In genomic region chr14:102344084-102344483, GRCh38 we compare ENCODE assay signal across 19 cellular contexts. TPM values are rescaled to one million over a fixed set of nuclear protein-coding genes. Genes with fewer than 3 reads are reported as not detected.
A peak's percentile ranks its signal among the peaks of the same experiment; 100 is the strongest.
DNase-seq lines count a peak whose midpoint lies in the region; ATAC-seq, FAIRE-seq and TF ChIP-seq lines count a peak whose summit lies in the region.
"Had no signal": no experiment of that assay in that cellular context is flagged by ENCODE, and none has a peak within 500 bp of the region (broad histone marks: within the 10 kb centered on the region; RNA-seq: fewer than 3 reads in every experiment).

No MANE protein-coding gene starts in this region.

- BruUV-seq in HepG2 (replicated peaks; lab: Mats Ljungman, UMichigan): no TSS peak

- H3K23ac ChIP-seq in mesenchymal stem cell (ENCODE audit: low read length in 2 of 2): no peak overlapping the region

- TF ChIP-seq POLR2A in HepG2 (IDR thresholded peaks at IDR 0.05; ENCODE audit: insufficient read depth in 1 of 2, low read depth in 2 of 2, low read length in 2 of 2) (no peak), right lobe of liver (IDR thresholded peaks at IDR 0.05) (no peak), breast epithelium (IDR thresholded peaks at IDR 0.05) (no peak)

- no peaks in the 10 kb centered on the region for H3K4me1 Mint-ChIP-seq in natural killer cell treated with Interleukin-12 subunit alpha and Interleukin-12 subunit beta and Interleukin-15 and Interleukin-18, amount 100 ng/mL, for 72 hours (ENCODE audit: low read depth in 2 of 2)
- H3K4me1 Mint-ChIP-seq: CD14-positive monocyte, IgD-negative memory B cell had no signal

- no peak overlapping the region for H3K27ac Mint-ChIP-seq in natural killer cell treated with Interleukin-12 subunit alpha and Interleukin-12 subunit beta and Interleukin-15 and Interleukin-18, amount 100 ng/mL, for 72 hours

- no peaks in the 10 kb centered on the region for H3K9me3 Mint-ChIP-seq in natural killer cell treated with Interleukin-12 subunit alpha and Interleukin-12 subunit beta and Interleukin-15 and Interleukin-18, amount 100 ng/mL, for 72 hours
- H3K9me3 Mint-ChIP-seq: IgD-negative memory B cell had no signal

- no peak overlapping the region for H2BK12ac ChIP-seq in mesenchymal stem cell (ENCODE audit: low read length in 2 of 2)

- no peaks in the 10 kb centered on the region for H3K79me2 ChIP-seq in HepG2 (ENCODE audit: insufficient read depth, low read length)

- no peak overlapping the region for H3K4me3 Mint-ChIP-seq in natural killer cell treated with Interleukin-12 subunit alpha and Interleukin-12 subunit beta and Interleukin-15 and Interleukin-18, amount 100 ng/mL, for 72 hours
- H3K4me3 Mint-ChIP-seq: CD14-positive monocyte; CD4-positive, alpha-beta memory T cell had no signal

- no peaks in the 10 kb centered on the region for H3K27me3 Mint-ChIP-seq in natural killer cell treated with Interleukin-12 subunit alpha and Interleukin-12 subunit beta and Interleukin-15 and Interleukin-18, amount 100 ng/mL, for 72 hours
- H3K27me3 Mint-ChIP-seq: CD4-positive, alpha-beta memory T cell; IgD-negative memory B cell had no signal

- ATAC-seq in HepG2: peak; percentile 65
- ATAC-seq in right lobe of liver: no peak
- no peak for ATAC-seq in mucosa of descending colon
- no peak for ATAC-seq in natural killer cell treated with Interleukin-12 subunit alpha and Interleukin-12 subunit beta and Interleukin-15 and Interleukin-18, amount 100 ng/mL, for 72 hours

- H4K91ac ChIP-seq in mesenchymal stem cell (ENCODE audit: low read length): no peak overlapping the region

- peak overlapping the region; percentile 28 for H4K8ac ChIP-seq in mesenchymal stem cell (ENCODE audit: low read length)

- H3K14ac ChIP-seq in mesenchymal stem cell (ENCODE audit: low read length in 2 of 2): no peak overlapping the region

- H3K4me2 ChIP-seq in HepG2 (ENCODE audit: low read depth, low read length): no peak overlapping the region
- no peak overlapping the region for H3K4me2 ChIP-seq in mesenchymal stem cell (ENCODE audit: low read length, poor library complexity, severe bottlenecking)
- H3K4me2 ChIP-seq: BLaER1 had no signal

- CTCF ChIA-PET in HepG2 (lab: Yijun Ruan, JAX; ENCODE audit: low intra/inter-chr PET ratio, low total read pairs): no interaction called here

- TF ChIP-seq CTCF in HepG2 (CRISPR knock-in tag; IDR thresholded peaks at IDR 0.05) (no peak), right lobe of liver (IDR thresholded peaks at IDR 0.05) (no peak), dorsolateral prefrontal cortex (IDR thresholded peaks at IDR 0.05 in 54 of 56, conservative IDR thresholded peaks at IDR 0.05 in 2 of 56; ENCODE audit: low read depth in 1 of 56, partially characterized antibody in 56 of 56) (peak in 6 of 56 donors; percentile 3 to 27 (median 6)), mucosa of descending colon (IDR thresholded peaks at IDR 0.05) (no peak), breast epithelium (IDR thresholded peaks at IDR 0.05) (no peak)

- H3K9me3 ChIP-seq in HepG2 (ENCODE audit: low read length) (no peaks in the 10 kb centered on the region), right lobe of liver (no peaks in the 10 kb centered on the region), mesenchymal stem cell (ENCODE audit: control insufficient read depth, low read length) (no peaks in the 10 kb centered on the region), mucosa of descending colon (no peaks in the 10 kb centered on the region), breast epithelium (no peaks in the 10 kb centered on the region)
- H3K9me3 ChIP-seq: BLaER1, HAP-1 had no signal

- no peak overlapping the region for H3K4ac ChIP-seq in mesenchymal stem cell (ENCODE audit: low read depth in 1 of 2, low read length in 2 of 2)

- H4K20me1 ChIP-seq in HepG2 (ENCODE audit: insufficient read depth, low read length): no peaks in the 10 kb centered on the region

- no peak overlapping the region for H2AK5ac ChIP-seq in mesenchymal stem cell (ENCODE audit: low read length, severe bottlenecking)

- H2AFZ ChIP-seq in HepG2 (ENCODE audit: low read length): no peak overlapping the region
- no peak overlapping the region for H2AFZ ChIP-seq in mesenchymal stem cell (ENCODE audit: low read depth, low read length)

- POLR2A ChIA-PET in HepG2 (lab: Yijun Ruan, JAX): no interaction called here

- H2BK120ac ChIP-seq in mesenchymal stem cell (ENCODE audit: low read depth, low read length): no peak overlapping the region

- no peak overlapping the region for H3K4me3 ChIP-seq in HepG2 (replicated peaks in 1 of 3; ENCODE audit: insufficient read depth in 1 of 3, low read depth in 2 of 3, low read length in 3 of 3)
- no peak overlapping the region for H3K4me3 ChIP-seq in right lobe of liver
- H3K4me3 ChIP-seq in dorsolateral prefrontal cortex: no peak overlapping the region
- no peak overlapping the region for H3K4me3 ChIP-seq in mesenchymal stem cell (ENCODE audit: insufficient read depth in 1 of 2, low read depth in 1 of 2, low read length in 2 of 2)
- H3K4me3 ChIP-seq in mucosa of descending colon: no peak overlapping the region
- H3K4me3 ChIP-seq in breast epithelium: no peak overlapping the region
- H3K4me3 ChIP-seq: BLaER1, HAP-1 had no signal

- H2BK5ac ChIP-seq in mesenchymal stem cell (ENCODE audit: low read depth, low read length, poor library complexity, severe bottlenecking): no peak overlapping the region

- 91% methylated on average over 3 of the region's 7 CpGs for WGBS in HepG2 (ENCODE audit: low lambda C conversion rate)
- WGBS in right lobe of liver (ENCODE audit: insufficient coverage, low coverage, low lambda C conversion rate, missing lambda C conversion rate): 67% methylated on average over 1 of the region's 7 CpGs
- WGBS in mesenchymal stem cell: 98% methylated on average over 6 of the region's 7 CpGs

- in situ Hi-C loops in HepG2 (cut with HindIII; ENCODE audit: extremely low pct_ligation_motif_present, low pct_unique_long_range_greater_than_20kb): no loop called here

- H3K18ac ChIP-seq in mesenchymal stem cell (ENCODE audit: low read depth in 1 of 2, low read length in 2 of 2): no peak overlapping the region

- peaks cover 8% of the 10 kb centered on the region for H3K36me3 Mint-ChIP-seq in natural killer cell treated with Interleukin-12 subunit alpha and Interleukin-12 subunit beta and Interleukin-15 and Interleukin-18, amount 100 ng/mL, for 72 hours

- intact Hi-C loops in HepG2 (cut with micrococcal nuclease; ENCODE audit: unreplicated experiment) (no loop called here), right lobe of liver (cut with DNase I) (no loop called here), dorsolateral prefrontal cortex (cut with DNase I) (loop anchor here in 1 of 2 donors (5.0 kb wide), 1 partner anchor 73 kb away; no protein-coding TSS in a partner anchor), mucosa of descending colon (cut with DNase I, micrococcal nuclease) (no loop called here), breast epithelium (cut with DNase I; ENCODE audit: low total_unique reads) (no loop called here)

- H3K79me1 ChIP-seq in mesenchymal stem cell (replicated peaks; ENCODE audit: low read length, poor library complexity, severe bottlenecking): peaks cover 3% of the 10 kb centered on the region

- peak overlapping the region; percentile 62 for H3K27ac ChIP-seq in HepG2 (ENCODE audit: extremely low read length, insufficient read depth, low read length)
- H3K27ac ChIP-seq in right lobe of liver: no peak overlapping the region
- H3K27ac ChIP-seq in dorsolateral prefrontal cortex: peak overlapping the region; percentile 80 to 100 (median 98)
- no peak overlapping the region for H3K27ac ChIP-seq in mesenchymal stem cell (ENCODE audit: low read length, poor library complexity, severe bottlenecking)
- peak overlapping the region; percentile 99 for H3K27ac ChIP-seq in temporal lobe (ENCODE audit: low read depth, low read length)
- H3K27ac ChIP-seq in breast epithelium: no peak overlapping the region
- H3K27ac ChIP-seq: 22Rv1, BLaER1 had no signal

- no peak for TF ChIP-seq EP300 in HepG2 (IDR thresholded peaks at IDR 0.05; ENCODE audit: low read depth in 2 of 2, low read length in 2 of 2)
- no peak for TF ChIP-seq EP300 in HepG2 (CRISPR knock-in tag; IDR thresholded peaks at IDR 0.05; ENCODE audit: borderline replicate concordance)

- H3K36me3 ChIP-seq in HepG2 (replicated peaks in 1 of 2; ENCODE audit: control insufficient read depth in 1 of 2, insufficient read depth in 2 of 2, low read length in 2 of 2): peaks cover 14 to 29% of the 10 kb centered on the region in 2 experiments
- peaks cover 0 to 36% (median 13%) of the 10 kb centered on the region in 4 donors for H3K36me3 ChIP-seq in right lobe of liver
- peaks cover 73 to 79% of the 10 kb centered on the region in 2 experiments for H3K36me3 ChIP-seq in mesenchymal stem cell (ENCODE audit: control insufficient read depth in 1 of 2, insufficient read depth in 2 of 2, low read depth in 1 of 2, low read length in 2 of 2)
- H3K36me3 ChIP-seq in mucosa of descending colon (ENCODE audit: low read depth): no peaks in the 10 kb centered on the region
- no peaks in the 10 kb centered on the region for H3K36me3 ChIP-seq in breast epithelium

- no peaks in the 10 kb centered on the region for H3K27me3 ChIP-seq in HepG2 (ENCODE audit: control insufficient read depth in 1 of 2, insufficient read depth in 2 of 2, low read length in 2 of 2)
- H3K27me3 ChIP-seq in right lobe of liver: no peaks in the 10 kb centered on the region
- no peaks in the 10 kb centered on the region for H3K27me3 ChIP-seq in dorsolateral prefrontal cortex
- no peaks in the 10 kb centered on the region for H3K27me3 ChIP-seq in mesenchymal stem cell (ENCODE audit: control insufficient read depth in 1 of 2, insufficient read depth in 1 of 2, low read length in 2 of 2)
- no peaks in the 10 kb centered on the region for H3K27me3 ChIP-seq in breast epithelium
- H3K27me3 ChIP-seq: BLaER1 had no signal

- peaks cover 17% of the 10 kb centered on the region for H3K4me1 ChIP-seq in HepG2 (ENCODE audit: insufficient read depth, low read length)
- no peaks in the 10 kb centered on the region for H3K4me1 ChIP-seq in right lobe of liver
- no peaks in the 10 kb centered on the region for H3K4me1 ChIP-seq in mesenchymal stem cell (ENCODE audit: control insufficient read depth, insufficient read depth, low read depth, low read length)
- no peaks in the 10 kb centered on the region for H3K4me1 ChIP-seq in mucosa of descending colon (ENCODE audit: low read depth)
- no peaks in the 10 kb centered on the region for H3K4me1 ChIP-seq in breast epithelium
- H3K4me1 ChIP-seq: BLaER1, HAP-1 had no signal

- no peak overlapping the region for H2BK15ac ChIP-seq in mesenchymal stem cell (ENCODE audit: low read depth, poor library complexity, severe bottlenecking)

- FAIRE-seq in HepG2 (lab: Jason Lieb, UNC): no peak
- FAIRE-seq: GM12892, GM18507 had no signal

- TF ChIP-seq RAD21 in HepG2 (CRISPR knock-in tag; IDR thresholded peaks at IDR 0.05): no peak

- DNase-seq in HepG2 (ENCODE audit: low spot score): no peak
- no peak for DNase-seq in right lobe of liver
- peak in 1 of 10 donors; percentile 37 for DNase-seq in dorsolateral prefrontal cortex
- no peak for DNase-seq in mesenchymal stem cell
- DNase-seq in mucosa of descending colon: no peak
- no peak for DNase-seq in breast epithelium (ENCODE audit: low spot score in 2 of 2)
- no peak for DNase-seq in natural killer cell treated with Interleukin-12 subunit alpha and Interleukin-12 subunit beta and Interleukin-15 and Interleukin-18, amount 100 ng/mL, for 72 hours (ENCODE audit: low spot score)
- DNase-seq: CD4-positive, alpha-beta memory T cell; DMS153; DMS79; GDM1 had no signal

- H3K9ac ChIP-seq in HepG2 (ENCODE audit: insufficient read depth, low read depth, low read length) (no peak overlapping the region), mesenchymal stem cell (ENCODE audit: low read length) (no peak overlapping the region)
- H3K9ac ChIP-seq: BLaER1 had no signal

RNA-seq across cellular contexts. Expression of gene CINP, which starts 18.6 kb away (rescaled TPM):
- total RNA-seq in HepG2 (2016; rRNA removed; fragmentation: Illumina TruSeq; extraction: Trizol) (42.8 and 59.7 TPM in 2 replicates), right lobe of liver (10 to 100 TPM; 15.2 to 32.3 (median 21.0) TPM), dorsolateral prefrontal cortex (10 to 100 TPM; 31.4 to 69.6 (median 51.2) TPM), temporal lobe (27.8 TPM), mucosa of descending colon (10 to 100 TPM; 23.3 to 31.0 (median 26.7) TPM), breast epithelium (10 to 100 TPM; 28.8 to 34.7 (median 33.4) TPM)
- 9.8 and 10.7 TPM in 2 replicates for total RNA-seq in HepG2 (2016; cell fraction: cytosol; rRNA removed; fragmentation: Illumina TruSeq; extraction: Trizol; ENCODE audit: low read depth)
- 42.0 and 63.9 TPM in 2 replicates for total RNA-seq in HepG2 (2016; cell fraction: insoluble cytoplasmic fraction; rRNA removed; fragmentation: Illumina TruSeq; extraction: Trizol)
- 19.4 and 21.7 TPM in 2 replicates for total RNA-seq in HepG2 (2016; cell fraction: membrane; rRNA removed; fragmentation: Illumina TruSeq; extraction: Trizol)
- 14.1 and 15.2 TPM in 2 replicates for total RNA-seq in HepG2 (2016; cell fraction: nucleus; rRNA removed; fragmentation: Illumina TruSeq; extraction: Trizol)
- 30.9 and 32.8 TPM in 2 replicates for polyA plus RNA-seq in HepG2 (2011; rRNA removed)
- 37.0 and 48.8 TPM in 2 replicates for polyA plus RNA-seq in HepG2 (2011; cell fraction: cytosol; rRNA removed)
- polyA plus RNA-seq in HepG2 (2011; cell fraction: nucleus; rRNA removed): 9.4 and 12.4 TPM in 2 replicates
- polyA plus RNA-seq in HepG2 (2012): 22.1 and 22.3 TPM in 2 replicates
- polyA plus RNA-seq in HepG2 (2016; cell fraction: cytosol; fragmentation: Illumina TruSeq; extraction: Trizol; ENCODE audit: low read depth): 14.5 and 14.8 TPM in 2 replicates
- 70.2 and 75.7 TPM in 2 replicates for polyA plus RNA-seq in HepG2 (2016; cell fraction: insoluble cytoplasmic fraction; fragmentation: Illumina TruSeq; extraction: Trizol; ENCODE audit: low read depth)
- 15.8 and 20.2 TPM in 2 replicates for polyA plus RNA-seq in HepG2 (2016; cell fraction: membrane; fragmentation: Illumina TruSeq; extraction: Trizol; ENCODE audit: low read depth)
- polyA plus RNA-seq in HepG2 (2016; cell fraction: nucleus; fragmentation: Illumina TruSeq; extraction: Trizol; ENCODE audit: insufficient read depth, low read depth): 24.1 and 25.0 TPM in 2 replicates
- polyA minus RNA-seq in HepG2 (2011; rRNA and poly(A)+ RNA removed; ENCODE audit: low replicate concordance): 47.0 and 60.6 TPM in 2 replicates
- polyA minus RNA-seq in HepG2 (2011; cell fraction: cytosol; rRNA and poly(A)+ RNA removed): 13.5 and 13.8 TPM in 2 replicates
- polyA minus RNA-seq in HepG2 (2011; cell fraction: nucleus; rRNA and poly(A)+ RNA removed): 17.0 and 18.9 TPM in 2 replicates
- 34.5 TPM for polyA plus RNA-seq in mesenchymal stem cell (2013, experiment 1 of 2)
- polyA plus RNA-seq in mesenchymal stem cell (2013, experiment 2 of 2): 32.4 TPM
- total RNA-seq in natural killer cell treated with Interleukin-12 subunit alpha and Interleukin-12 subunit beta and Interleukin-15 and Interleukin-18, amount 100 ng/mL, for 72 hours: 10 to 100 TPM; 38.5 to 39.1 TPM

RNA-seq across cellular contexts. Expression of gene TECPR2, which starts 18.7 kb away (rescaled TPM):
- total RNA-seq in HepG2 (2016; rRNA removed; fragmentation: Illumina TruSeq; extraction: Trizol): 5.7 and 13.6 TPM in 2 replicates
- 1.9 and 2.0 TPM in 2 replicates for total RNA-seq in HepG2 (2016; cell fraction: cytosol; rRNA removed; fragmentation: Illumina TruSeq; extraction: Trizol; ENCODE audit: low read depth)
- 7.0 and 9.8 TPM in 2 replicates for total RNA-seq in HepG2 (2016; cell fraction: insoluble cytoplasmic fraction; rRNA removed; fragmentation: Illumina TruSeq; extraction: Trizol)
- total RNA-seq in HepG2 (2016; cell fraction: membrane; rRNA removed; fragmentation: Illumina TruSeq; extraction: Trizol): 2.6 and 5.0 TPM in 2 replicates
- 7.5 and 9.3 TPM in 2 replicates for total RNA-seq in HepG2 (2016; cell fraction: nucleus; rRNA removed; fragmentation: Illumina TruSeq; extraction: Trizol)
- 3.5 and 4.6 TPM in 2 replicates for polyA plus RNA-seq in HepG2 (2011; rRNA removed)
- 2.6 and 2.7 TPM in 2 replicates for polyA plus RNA-seq in HepG2 (2011; cell fraction: cytosol; rRNA removed)
- polyA plus RNA-seq in HepG2 (2011; cell fraction: nucleus; rRNA removed): 7.3 and 11.9 TPM in 2 replicates
- 3.2 and 3.8 TPM in 2 replicates for polyA plus RNA-seq in HepG2 (2012)
- polyA plus RNA-seq in HepG2 (2016; cell fraction: cytosol; fragmentation: Illumina TruSeq; extraction: Trizol; ENCODE audit: low read depth): 0.25 and 0.41 TPM in 2 replicates
- 3.3 and 5.5 TPM in 2 replicates for polyA plus RNA-seq in HepG2 (2016; cell fraction: insoluble cytoplasmic fraction; fragmentation: Illumina TruSeq; extraction: Trizol; ENCODE audit: low read depth)
- polyA plus RNA-seq in HepG2 (2016; cell fraction: membrane; fragmentation: Illumina TruSeq; extraction: Trizol; ENCODE audit: low read depth): 0.94 and 1.0 TPM in 2 replicates
- polyA plus RNA-seq in HepG2 (2016; cell fraction: nucleus; fragmentation: Illumina TruSeq; extraction: Trizol; ENCODE audit: insufficient read depth, low read depth): 8.0 and 10.0 TPM in 2 replicates
- 12.3 and 15.8 TPM in 2 replicates for polyA minus RNA-seq in HepG2 (2011; rRNA and poly(A)+ RNA removed; ENCODE audit: low replicate concordance)
- 3.6 and 7.3 TPM in 2 replicates for polyA minus RNA-seq in HepG2 (2011; cell fraction: cytosol; rRNA and poly(A)+ RNA removed)
- polyA minus RNA-seq in HepG2 (2011; cell fraction: nucleus; rRNA and poly(A)+ RNA removed): 8.8 and 9.8 TPM in 2 replicates
- 10 to 100 TPM in 2 of 6 experiments, 1 to 10 TPM in 4; 5.5 to 10.5 (median 9.4) TPM for total RNA-seq in right lobe of liver
- 100 to 1,000 TPM in 7 of 120 experiments, 10 to 100 TPM in 113; 54.3 to 129 (median 78.9) TPM for total RNA-seq in dorsolateral prefrontal cortex
- polyA plus RNA-seq in mesenchymal stem cell (2013, experiment 1 of 2): 11.6 TPM
- polyA plus RNA-seq in mesenchymal stem cell (2013, experiment 2 of 2): 10.0 TPM
- 18.4 TPM for total RNA-seq in temporal lobe
- 10 to 100 TPM; 11.2 to 33.5 (median 21.2) TPM for total RNA-seq in mucosa of descending colon
- 10 to 100 TPM; 19.8 to 25.2 (median 19.9) TPM for total RNA-seq in breast epithelium
- total RNA-seq in natural killer cell treated with Interleukin-12 subunit alpha and Interleukin-12 subunit beta and Interleukin-15 and Interleukin-18, amount 100 ng/mL, for 72 hours: 10 to 100 TPM; 12.2 to 17.2 TPM

RNA-seq across cellular contexts. Expression of gene ZNF839, which starts 24.5 kb away (rescaled TPM):
- 8.2 and 12.8 TPM in 2 replicates for total RNA-seq in HepG2 (2016; rRNA removed; fragmentation: Illumina TruSeq; extraction: Trizol)
- 9.1 and 10.6 TPM in 2 replicates for total RNA-seq in HepG2 (2016; cell fraction: cytosol; rRNA removed; fragmentation: Illumina TruSeq; extraction: Trizol; ENCODE audit: low read depth)
- total RNA-seq in HepG2 (2016; cell fraction: insoluble cytoplasmic fraction; rRNA removed; fragmentation: Illumina TruSeq; extraction: Trizol): 8.4 and 10.7 TPM in 2 replicates
- total RNA-seq in HepG2 (2016; cell fraction: membrane; rRNA removed; fragmentation: Illumina TruSeq; extraction: Trizol): 9.6 and 11.1 TPM in 2 replicates
- 11.5 and 11.8 TPM in 2 replicates for total RNA-seq in HepG2 (2016; cell fraction: nucleus; rRNA removed; fragmentation: Illumina TruSeq; extraction: Trizol)
- 9.3 and 11.1 TPM in 2 replicates for polyA plus RNA-seq in HepG2 (2011; rRNA removed)
- 5.1 and 6.1 TPM in 2 replicates for polyA plus RNA-seq in HepG2 (2011; cell fraction: cytosol; rRNA removed)
- polyA plus RNA-seq in HepG2 (2011; cell fraction: nucleus; rRNA removed): 26.5 and 27.5 TPM in 2 replicates
- polyA plus RNA-seq in HepG2 (2012): 4.2 and 5.2 TPM in 2 replicates
- polyA plus RNA-seq in HepG2 (2016; cell fraction: cytosol; fragmentation: Illumina TruSeq; extraction: Trizol; ENCODE audit: low read depth): 1.3 and 1.6 TPM in 2 replicates
- polyA plus RNA-seq in HepG2 (2016; cell fraction: insoluble cytoplasmic fraction; fragmentation: Illumina TruSeq; extraction: Trizol; ENCODE audit: low read depth): 5.7 and 6.5 TPM in 2 replicates
- polyA plus RNA-seq in HepG2 (2016; cell fraction: membrane; fragmentation: Illumina TruSeq; extraction: Trizol; ENCODE audit: low read depth): 3.0 and 4.1 TPM in 2 replicates
- polyA plus RNA-seq in HepG2 (2016; cell fraction: nucleus; fragmentation: Illumina TruSeq; extraction: Trizol; ENCODE audit: insufficient read depth, low read depth): 33.2 and 35.7 TPM in 2 replicates
- 7.4 and 14.9 TPM in 2 replicates for polyA minus RNA-seq in HepG2 (2011; rRNA and poly(A)+ RNA removed; ENCODE audit: low replicate concordance)
- polyA minus RNA-seq in HepG2 (2011; cell fraction: cytosol; rRNA and poly(A)+ RNA removed): 4.6 and 4.8 TPM in 2 replicates
- polyA minus RNA-seq in HepG2 (2011; cell fraction: nucleus; rRNA and poly(A)+ RNA removed): 11.6 and 11.8 TPM in 2 replicates
- 1 to 10 TPM; 3.6 to 8.7 (median 5.9) TPM for total RNA-seq in right lobe of liver
- 10 to 100 TPM in 117 of 120 experiments, 1 to 10 TPM in 3; 8.5 to 20.6 (median 14.9) TPM for total RNA-seq in dorsolateral prefrontal cortex
- polyA plus RNA-seq in mesenchymal stem cell (2013, experiment 1 of 2): 3.4 TPM
- polyA plus RNA-seq in mesenchymal stem cell (2013, experiment 2 of 2): 3.8 TPM
- 6.9 TPM for total RNA-seq in temporal lobe
- 10 to 100 TPM in 1 of 3 donors, 1 to 10 TPM in 2; 9.5 to 12.4 (median 9.7) TPM for total RNA-seq in mucosa of descending colon
- total RNA-seq in breast epithelium: 10 to 100 TPM in 2 of 3 donors, 1 to 10 TPM in 1; 8.5 to 16.8 (median 15.4) TPM
- total RNA-seq in natural killer cell treated with Interleukin-12 subunit alpha and Interleukin-12 subunit beta and Interleukin-15 and Interleukin-18, amount 100 ng/mL, for 72 hours: 10 to 100 TPM; 10.5 to 23.8 TPM

RNA-seq across cellular contexts. Expression of gene MOK, which starts 39.1 kb away (rescaled TPM):
- total RNA-seq in HepG2 (2016; rRNA removed; fragmentation: Illumina TruSeq; extraction: Trizol) (11.8 and 15.3 TPM in 2 replicates), right lobe of liver (1 to 10 TPM; 2.7 to 4.7 (median 3.8) TPM), dorsolateral prefrontal cortex (10 to 100 TPM; 28.4 to 88.6 (median 50.3) TPM), temporal lobe (22.9 TPM), mucosa of descending colon (10 to 100 TPM in 1 of 3 donors, 1 to 10 TPM in 2; 6.2 to 11.2 (median 7.4) TPM), breast epithelium (10 to 100 TPM; 13.0 to 29.0 (median 23.9) TPM)
- 7.0 and 12.1 TPM in 2 replicates for total RNA-seq in HepG2 (2016; cell fraction: cytosol; rRNA removed; fragmentation: Illumina TruSeq; extraction: Trizol; ENCODE audit: low read depth)
- total RNA-seq in HepG2 (2016; cell fraction: insoluble cytoplasmic fraction; rRNA removed; fragmentation: Illumina TruSeq; extraction: Trizol): 10.5 and 15.8 TPM in 2 replicates
- 15.2 and 16.8 TPM in 2 replicates for total RNA-seq in HepG2 (2016; cell fraction: membrane; rRNA removed; fragmentation: Illumina TruSeq; extraction: Trizol)
- total RNA-seq in HepG2 (2016; cell fraction: nucleus; rRNA removed; fragmentation: Illumina TruSeq; extraction: Trizol): 26.0 and 26.9 TPM in 2 replicates
- 16.9 and 17.6 TPM in 2 replicates for polyA plus RNA-seq in HepG2 (2011; rRNA removed)
- 10.7 and 15.6 TPM in 2 replicates for polyA plus RNA-seq in HepG2 (2011; cell fraction: cytosol; rRNA removed)
- 56.1 and 57.8 TPM in 2 replicates for polyA plus RNA-seq in HepG2 (2011; cell fraction: nucleus; rRNA removed)
- polyA plus RNA-seq in HepG2 (2012): 7.0 and 8.7 TPM in 2 replicates
- 13.9 and 14.7 TPM in 2 replicates for polyA plus RNA-seq in HepG2 (2016; cell fraction: cytosol; fragmentation: Illumina TruSeq; extraction: Trizol; ENCODE audit: low read depth)
- polyA plus RNA-seq in HepG2 (2016; cell fraction: insoluble cytoplasmic fraction; fragmentation: Illumina TruSeq; extraction: Trizol; ENCODE audit: low read depth): 15.1 and 15.7 TPM in 2 replicates
- 19.4 and 21.3 TPM in 2 replicates for polyA plus RNA-seq in HepG2 (2016; cell fraction: membrane; fragmentation: Illumina TruSeq; extraction: Trizol; ENCODE audit: low read depth)
- 51.9 and 52.5 TPM in 2 replicates for polyA plus RNA-seq in HepG2 (2016; cell fraction: nucleus; fragmentation: Illumina TruSeq; extraction: Trizol; ENCODE audit: insufficient read depth, low read depth)
- polyA minus RNA-seq in HepG2 (2011; rRNA and poly(A)+ RNA removed; ENCODE audit: low replicate concordance): 4.3 and 8.7 TPM in 2 replicates
- polyA minus RNA-seq in HepG2 (2011; cell fraction: cytosol; rRNA and poly(A)+ RNA removed): 5.2 and 5.4 TPM in 2 replicates
- polyA minus RNA-seq in HepG2 (2011; cell fraction: nucleus; rRNA and poly(A)+ RNA removed): 29.5 and 42.1 TPM in 2 replicates
- 6.9 TPM for polyA plus RNA-seq in mesenchymal stem cell (2013, experiment 1 of 2)
- 7.7 TPM for polyA plus RNA-seq in mesenchymal stem cell (2013, experiment 2 of 2)
- 1 to 10 TPM; 3.0 to 5.9 TPM for total RNA-seq in natural killer cell treated with Interleukin-12 subunit alpha and Interleukin-12 subunit beta and Interleukin-15 and Interleukin-18, amount 100 ng/mL, for 72 hours

Comparison
In these comparisons a context has a peak if more than half of its experiments do, and no peak if none do; other contexts are left out.
1. H3K27ac ChIP-seq: peak in HepG2 (single experiment), dorsolateral prefrontal cortex (59 of 59) and temporal lobe (single experiment); none in right lobe of liver (0 of 3), mesenchymal stem cell (single experiment) and breast epithelium (0 of 2).